In the genomic region with DNA sequence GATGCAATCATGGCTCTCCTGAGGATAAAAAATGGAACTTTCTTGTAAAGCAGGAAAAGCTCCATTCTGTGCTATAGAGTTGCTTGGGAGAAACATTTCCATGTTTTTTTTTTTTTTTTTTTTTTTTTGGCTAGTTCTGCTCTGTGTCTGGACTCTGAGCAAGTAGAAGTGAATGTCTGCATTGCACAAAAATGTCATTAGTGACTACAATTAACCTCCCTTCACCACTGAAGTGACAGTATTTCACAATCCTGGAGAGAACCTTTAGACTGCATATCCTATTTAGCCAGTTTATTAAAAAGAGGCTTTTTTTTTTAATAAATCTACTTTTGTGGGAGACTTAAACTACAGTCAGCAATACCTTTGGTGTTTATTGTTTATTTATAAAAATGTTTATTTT, we compare ENCODE assay signal across 1 cellular context.
TF ChIP-seq lines count a peak whose summit lies in the region.

No MANE protein-coding gene starts in this region.

TF ChIP-seq in GM23338, 12 proteins besides CTCF, POLR2A, EP300 and RAD21:
- TF ChIP-seq, protein P1, sequence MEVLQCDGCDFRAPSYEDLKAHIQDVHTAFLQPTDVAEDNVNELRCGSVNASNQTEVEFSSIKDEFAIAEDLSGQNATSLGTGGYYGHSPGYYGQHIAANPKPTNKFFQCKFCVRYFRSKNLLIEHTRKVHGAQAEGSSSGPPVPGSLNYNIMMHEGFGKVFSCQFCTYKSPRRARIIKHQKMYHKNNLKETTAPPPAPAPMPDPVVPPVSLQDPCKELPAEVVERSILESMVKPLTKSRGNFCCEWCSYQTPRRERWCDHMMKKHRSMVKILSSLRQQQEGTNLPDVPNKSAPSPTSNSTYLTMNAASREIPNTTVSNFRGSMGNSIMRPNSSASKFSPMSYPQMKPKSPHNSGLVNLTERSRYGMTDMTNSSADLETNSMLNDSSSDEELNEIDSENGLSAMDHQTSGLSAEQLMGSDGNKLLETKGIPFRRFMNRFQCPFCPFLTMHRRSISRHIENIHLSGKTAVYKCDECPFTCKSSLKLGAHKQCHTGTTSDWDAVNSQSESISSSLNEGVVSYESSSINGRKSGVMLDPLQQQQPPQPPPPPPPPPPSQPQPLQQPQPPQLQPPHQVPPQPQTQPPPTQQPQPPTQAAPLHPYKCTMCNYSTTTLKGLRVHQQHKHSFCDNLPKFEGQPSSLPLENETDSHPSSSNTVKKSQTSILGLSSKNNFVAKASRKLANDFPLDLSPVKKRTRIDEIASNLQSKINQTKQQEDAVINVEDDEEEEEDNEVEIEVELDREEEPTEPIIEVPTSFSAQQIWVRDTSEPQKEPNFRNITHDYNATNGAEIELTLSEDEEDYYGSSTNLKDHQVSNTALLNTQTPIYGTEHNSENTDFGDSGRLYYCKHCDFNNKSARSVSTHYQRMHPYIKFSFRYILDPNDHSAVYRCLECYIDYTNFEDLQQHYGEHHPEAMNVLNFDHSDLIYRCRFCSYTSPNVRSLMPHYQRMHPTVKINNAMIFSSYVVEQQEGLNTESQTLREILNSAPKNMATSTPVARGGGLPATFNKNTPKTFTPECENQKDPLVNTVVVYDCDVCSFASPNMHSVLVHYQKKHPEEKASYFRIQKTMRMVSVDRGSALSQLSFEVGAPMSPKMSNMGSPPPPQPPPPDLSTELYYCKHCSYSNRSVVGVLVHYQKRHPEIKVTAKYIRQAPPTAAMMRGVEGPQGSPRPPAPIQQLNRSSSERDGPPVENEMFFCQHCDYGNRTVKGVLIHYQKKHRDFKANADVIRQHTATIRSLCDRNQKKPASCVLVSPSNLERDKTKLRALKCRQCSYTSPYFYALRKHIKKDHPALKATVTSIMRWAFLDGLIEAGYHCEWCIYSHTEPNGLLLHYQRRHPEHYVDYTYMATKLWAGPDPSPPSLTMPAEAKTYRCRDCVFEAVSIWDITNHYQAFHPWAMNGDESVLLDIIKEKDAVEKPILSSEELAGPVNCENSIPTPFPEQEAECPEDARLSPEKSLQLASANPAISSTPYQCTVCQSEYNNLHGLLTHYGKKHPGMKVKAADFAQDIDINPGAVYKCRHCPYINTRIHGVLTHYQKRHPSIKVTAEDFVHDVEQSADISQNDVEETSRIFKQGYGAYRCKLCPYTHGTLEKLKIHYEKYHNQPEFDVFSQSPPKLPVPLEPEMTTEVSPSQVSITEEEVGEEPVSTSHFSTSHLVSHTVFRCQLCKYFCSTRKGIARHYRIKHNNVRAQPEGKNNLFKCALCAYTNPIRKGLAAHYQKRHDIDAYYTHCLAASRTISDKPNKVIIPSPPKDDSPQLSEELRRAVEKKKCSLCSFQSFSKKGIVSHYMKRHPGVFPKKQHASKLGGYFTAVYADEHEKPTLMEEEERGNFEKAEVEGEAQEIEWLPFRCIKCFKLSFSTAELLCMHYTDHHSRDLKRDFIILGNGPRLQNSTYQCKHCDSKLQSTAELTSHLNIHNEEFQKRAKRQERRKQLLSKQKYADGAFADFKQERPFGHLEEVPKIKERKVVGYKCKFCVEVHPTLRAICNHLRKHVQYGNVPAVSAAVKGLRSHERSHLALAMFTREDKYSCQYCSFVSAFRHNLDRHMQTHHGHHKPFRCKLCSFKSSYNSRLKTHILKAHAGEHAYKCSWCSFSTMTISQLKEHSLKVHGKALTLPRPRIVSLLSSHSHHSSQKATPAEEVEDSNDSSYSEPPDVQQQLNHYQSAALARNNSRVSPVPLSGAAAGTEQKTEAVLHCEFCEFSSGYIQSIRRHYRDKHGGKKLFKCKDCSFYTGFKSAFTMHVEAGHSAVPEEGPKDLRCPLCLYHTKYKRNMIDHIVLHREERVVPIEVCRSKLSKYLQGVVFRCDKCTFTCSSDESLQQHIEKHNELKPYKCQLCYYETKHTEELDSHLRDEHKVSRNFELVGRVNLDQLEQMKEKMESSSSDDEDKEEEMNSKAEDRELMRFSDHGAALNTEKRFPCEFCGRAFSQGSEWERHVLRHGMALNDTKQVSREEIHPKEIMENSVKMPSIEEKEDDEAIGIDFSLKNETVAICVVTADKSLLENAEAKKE (CRISPR knock-in tag; IDR thresholded peaks at IDR 0.05): no peak
- TF ChIP-seq, protein P2, sequence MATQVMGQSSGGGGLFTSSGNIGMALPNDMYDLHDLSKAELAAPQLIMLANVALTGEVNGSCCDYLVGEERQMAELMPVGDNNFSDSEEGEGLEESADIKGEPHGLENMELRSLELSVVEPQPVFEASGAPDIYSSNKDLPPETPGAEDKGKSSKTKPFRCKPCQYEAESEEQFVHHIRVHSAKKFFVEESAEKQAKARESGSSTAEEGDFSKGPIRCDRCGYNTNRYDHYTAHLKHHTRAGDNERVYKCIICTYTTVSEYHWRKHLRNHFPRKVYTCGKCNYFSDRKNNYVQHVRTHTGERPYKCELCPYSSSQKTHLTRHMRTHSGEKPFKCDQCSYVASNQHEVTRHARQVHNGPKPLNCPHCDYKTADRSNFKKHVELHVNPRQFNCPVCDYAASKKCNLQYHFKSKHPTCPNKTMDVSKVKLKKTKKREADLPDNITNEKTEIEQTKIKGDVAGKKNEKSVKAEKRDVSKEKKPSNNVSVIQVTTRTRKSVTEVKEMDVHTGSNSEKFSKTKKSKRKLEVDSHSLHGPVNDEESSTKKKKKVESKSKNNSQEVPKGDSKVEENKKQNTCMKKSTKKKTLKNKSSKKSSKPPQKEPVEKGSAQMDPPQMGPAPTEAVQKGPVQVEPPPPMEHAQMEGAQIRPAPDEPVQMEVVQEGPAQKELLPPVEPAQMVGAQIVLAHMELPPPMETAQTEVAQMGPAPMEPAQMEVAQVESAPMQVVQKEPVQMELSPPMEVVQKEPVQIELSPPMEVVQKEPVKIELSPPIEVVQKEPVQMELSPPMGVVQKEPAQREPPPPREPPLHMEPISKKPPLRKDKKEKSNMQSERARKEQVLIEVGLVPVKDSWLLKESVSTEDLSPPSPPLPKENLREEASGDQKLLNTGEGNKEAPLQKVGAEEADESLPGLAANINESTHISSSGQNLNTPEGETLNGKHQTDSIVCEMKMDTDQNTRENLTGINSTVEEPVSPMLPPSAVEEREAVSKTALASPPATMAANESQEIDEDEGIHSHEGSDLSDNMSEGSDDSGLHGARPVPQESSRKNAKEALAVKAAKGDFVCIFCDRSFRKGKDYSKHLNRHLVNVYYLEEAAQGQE (IDR thresholded peaks at IDR 0.05; ENCODE audit: unreplicated experiment): no peak
- TF ChIP-seq STAT1 (IDR thresholded peaks at IDR 0.05; ENCODE audit: unreplicated experiment) (no peak), POLR2AphosphoS5 (IDR thresholded peaks at IDR 0.05; ENCODE audit: low read depth) (no peak), EZH2phosphoT487 (IDR thresholded peaks at IDR 0.05; ENCODE audit: unreplicated experiment) (no peak), ZNF331 (CRISPR knock-in tag; IDR thresholded peaks at IDR 0.05; ENCODE audit: low read depth) (no peak), JUNB (IDR thresholded peaks at IDR 0.05; ENCODE audit: unreplicated experiment) (no peak), ETS1 (IDR thresholded peaks at IDR 0.05) (no peak), CREB1 (CRISPR knock-in tag; IDR thresholded peaks at IDR 0.05; ENCODE audit: low read depth) (no peak)
TF ChIP-seq in GM23338: peak in this region for 0.
